In genomic region chr9:114050646-114051045, GRCh38 we compare ENCODE assay signal across 1 cellular context.
TF ChIP-seq lines count a peak whose summit lies in the region.

No MANE protein-coding gene starts in this region.

TF ChIP-seq in HepG2, 621 proteins besides CTCF, POLR2A, EP300 and RAD21:
- TF ChIP-seq ZNF607 (CRISPR knock-in tag; IDR thresholded peaks at IDR 0.05; ENCODE audit: borderline replicate concordance), result no peak
- TF ChIP-seq ZBTB7A (CRISPR knock-in tag; IDR thresholded peaks at IDR 0.05), result no peak
- TF ChIP-seq TEAD3 (CRISPR knock-in tag; optimal IDR thresholded peaks at IDR 0.05; ENCODE audit: borderline replicate concordance), result no peak
- TF ChIP-seq, protein P1, sequence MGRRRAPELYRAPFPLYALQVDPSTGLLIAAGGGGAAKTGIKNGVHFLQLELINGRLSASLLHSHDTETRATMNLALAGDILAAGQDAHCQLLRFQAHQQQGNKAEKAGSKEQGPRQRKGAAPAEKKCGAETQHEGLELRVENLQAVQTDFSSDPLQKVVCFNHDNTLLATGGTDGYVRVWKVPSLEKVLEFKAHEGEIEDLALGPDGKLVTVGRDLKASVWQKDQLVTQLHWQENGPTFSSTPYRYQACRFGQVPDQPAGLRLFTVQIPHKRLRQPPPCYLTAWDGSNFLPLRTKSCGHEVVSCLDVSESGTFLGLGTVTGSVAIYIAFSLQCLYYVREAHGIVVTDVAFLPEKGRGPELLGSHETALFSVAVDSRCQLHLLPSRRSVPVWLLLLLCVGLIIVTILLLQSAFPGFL (CRISPR knock-in tag; IDR thresholded peaks at IDR 0.05), result no peak
- no peak for TF ChIP-seq ZBTB39 (CRISPR knock-in tag; IDR thresholded peaks at IDR 0.05)
- no peak for TF ChIP-seq ZNF713 (CRISPR knock-in tag; IDR thresholded peaks at IDR 0.05)
- no peak for TF ChIP-seq KLF12 (CRISPR knock-in tag; IDR thresholded peaks at IDR 0.05; ENCODE audit: borderline replicate concordance)
- no peak for TF ChIP-seq FOXC1 (CRISPR knock-in tag; IDR thresholded peaks at IDR 0.05; ENCODE audit: borderline replicate concordance)
- TF ChIP-seq U2AF1 (optimal IDR thresholded peaks at IDR 0.05; ENCODE audit: low read depth, low read length), result no peak
- TF ChIP-seq ELF1 (CRISPR knock-in tag; IDR thresholded peaks at IDR 0.05), result no peak
- no peak for TF ChIP-seq ZSCAN29 (CRISPR knock-in tag; conservative IDR thresholded peaks at IDR 0.05)
- no peak for TF ChIP-seq MXD3 (CRISPR knock-in tag; IDR thresholded peaks at IDR 0.05)
- TF ChIP-seq EZH2 (conservative IDR thresholded peaks at IDR 0.05; ENCODE audit: low read depth, low read length), result no peak
- no peak for TF ChIP-seq TEF (CRISPR knock-in tag; IDR thresholded peaks at IDR 0.05)
- TF ChIP-seq ZNF616 (CRISPR knock-in tag; IDR thresholded peaks at IDR 0.05; ENCODE audit: low read depth), result no peak
